ENCODE assay signal across 1 cellular context in the genomic region with DNA sequence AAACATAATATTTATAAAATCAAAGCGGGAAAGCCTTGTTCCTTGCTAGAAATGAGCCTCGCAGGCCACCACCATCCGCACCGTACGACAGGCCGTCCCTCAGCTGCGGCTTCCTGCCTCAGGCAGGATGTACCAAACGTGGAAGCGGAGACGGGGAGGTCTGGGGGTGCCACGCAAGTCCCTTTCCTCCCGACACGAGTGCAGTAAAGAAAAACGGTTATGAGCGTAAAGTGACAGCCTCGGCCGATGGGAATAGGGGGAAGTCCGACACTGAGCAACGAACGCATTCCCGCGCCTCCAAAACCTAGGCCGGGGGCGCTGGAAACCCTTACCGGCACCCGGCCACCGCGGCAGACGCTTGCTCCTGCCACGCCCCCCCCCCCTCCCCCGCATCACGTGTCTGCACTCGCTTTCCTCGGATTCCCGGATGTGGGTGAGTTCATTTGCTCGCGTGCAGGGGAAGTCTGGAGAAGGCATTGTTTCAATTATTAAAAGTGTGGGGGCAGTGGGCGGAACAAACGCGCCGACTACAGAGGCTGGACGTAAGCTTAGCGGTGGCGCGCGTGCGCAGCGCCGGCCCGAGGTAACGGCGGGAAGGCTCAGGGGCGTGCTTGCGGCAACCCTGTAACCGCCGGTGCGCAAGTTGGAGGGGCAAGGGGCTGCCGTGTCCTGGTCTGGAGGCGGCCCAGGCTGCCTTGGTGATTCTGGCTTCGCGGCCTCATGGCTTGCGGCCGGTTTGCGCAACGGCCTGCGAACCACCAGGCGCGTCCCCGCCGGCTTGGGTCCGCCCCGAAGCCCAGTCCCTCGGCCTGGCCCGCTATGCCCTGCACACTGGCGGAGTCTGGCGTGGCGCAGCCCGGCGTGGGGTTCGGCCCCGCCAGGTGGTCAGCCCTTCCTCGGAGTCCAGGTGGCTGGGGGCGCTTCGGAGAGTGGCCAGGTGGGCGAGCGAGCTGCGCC.
TF ChIP-seq lines count a peak whose summit lies in the region.

A gene with protein sequence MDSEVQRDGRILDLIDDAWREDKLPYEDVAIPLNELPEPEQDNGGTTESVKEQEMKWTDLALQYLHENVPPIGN (minus strand): TSS at position 366 of the 957 bp plus-strand sequence. CDS start 3,081 bp downstream, outside the sequence.
A gene (plus strand): TSS at position 438 of the 957 bp plus-strand sequence. CDS start 9,264 bp downstream, outside the sequence.

TF ChIP-seq in HepG2, 621 proteins besides CTCF, POLR2A, EP300 and RAD21 (continued from another document and continues in another):
- TF ChIP-seq, protein P1, sequence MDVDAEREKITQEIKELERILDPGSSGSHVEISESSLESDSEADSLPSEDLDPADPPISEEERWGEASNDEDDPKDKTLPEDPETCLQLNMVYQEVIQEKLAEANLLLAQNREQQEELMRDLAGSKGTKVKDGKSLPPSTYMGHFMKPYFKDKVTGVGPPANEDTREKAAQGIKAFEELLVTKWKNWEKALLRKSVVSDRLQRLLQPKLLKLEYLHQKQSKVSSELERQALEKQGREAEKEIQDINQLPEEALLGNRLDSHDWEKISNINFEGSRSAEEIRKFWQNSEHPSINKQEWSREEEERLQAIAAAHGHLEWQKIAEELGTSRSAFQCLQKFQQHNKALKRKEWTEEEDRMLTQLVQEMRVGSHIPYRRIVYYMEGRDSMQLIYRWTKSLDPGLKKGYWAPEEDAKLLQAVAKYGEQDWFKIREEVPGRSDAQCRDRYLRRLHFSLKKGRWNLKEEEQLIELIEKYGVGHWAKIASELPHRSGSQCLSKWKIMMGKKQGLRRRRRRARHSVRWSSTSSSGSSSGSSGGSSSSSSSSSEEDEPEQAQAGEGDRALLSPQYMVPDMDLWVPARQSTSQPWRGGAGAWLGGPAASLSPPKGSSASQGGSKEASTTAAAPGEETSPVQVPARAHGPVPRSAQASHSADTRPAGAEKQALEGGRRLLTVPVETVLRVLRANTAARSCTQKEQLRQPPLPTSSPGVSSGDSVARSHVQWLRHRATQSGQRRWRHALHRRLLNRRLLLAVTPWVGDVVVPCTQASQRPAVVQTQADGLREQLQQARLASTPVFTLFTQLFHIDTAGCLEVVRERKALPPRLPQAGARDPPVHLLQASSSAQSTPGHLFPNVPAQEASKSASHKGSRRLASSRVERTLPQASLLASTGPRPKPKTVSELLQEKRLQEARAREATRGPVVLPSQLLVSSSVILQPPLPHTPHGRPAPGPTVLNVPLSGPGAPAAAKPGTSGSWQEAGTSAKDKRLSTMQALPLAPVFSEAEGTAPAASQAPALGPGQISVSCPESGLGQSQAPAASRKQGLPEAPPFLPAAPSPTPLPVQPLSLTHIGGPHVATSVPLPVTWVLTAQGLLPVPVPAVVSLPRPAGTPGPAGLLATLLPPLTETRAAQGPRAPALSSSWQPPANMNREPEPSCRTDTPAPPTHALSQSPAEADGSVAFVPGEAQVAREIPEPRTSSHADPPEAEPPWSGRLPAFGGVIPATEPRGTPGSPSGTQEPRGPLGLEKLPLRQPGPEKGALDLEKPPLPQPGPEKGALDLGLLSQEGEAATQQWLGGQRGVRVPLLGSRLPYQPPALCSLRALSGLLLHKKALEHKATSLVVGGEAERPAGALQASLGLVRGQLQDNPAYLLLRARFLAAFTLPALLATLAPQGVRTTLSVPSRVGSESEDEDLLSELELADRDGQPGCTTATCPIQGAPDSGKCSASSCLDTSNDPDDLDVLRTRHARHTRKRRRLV (CRISPR knock-in tag; IDR thresholded peaks at IDR 0.05) = 0 out of 2 replicates have a peak, but pooled peaks have one; percentile 81
- TF ChIP-seq FOXA1 (IDR thresholded peaks at IDR 0.05) (no peak), FOXA1 (CRISPR knock-in tag; IDR thresholded peaks at IDR 0.05) (peak; percentile 61), NFE2 (CRISPR knock-in tag; IDR thresholded peaks at IDR 0.05) (no peak), AKAP8 (CRISPR knock-in tag; IDR thresholded peaks at IDR 0.05) (peak; percentile 58; the same call in 1 of the 2 replicates), SOX5 (CRISPR knock-in tag; IDR thresholded peaks at IDR 0.05; ENCODE audit: borderline replicate concordance) (peak; percentile 95), ZFP36L1 (CRISPR knock-in tag; IDR thresholded peaks at IDR 0.05) (0 out of 2 replicates have a peak, but pooled peaks have one; percentile 46), TBX3 (IDR thresholded peaks at IDR 0.05; ENCODE audit: borderline replicate concordance) (peak; percentile 15; the same call in 1 of the 2 replicates), ZNF773 (CRISPR knock-in tag; IDR thresholded peaks at IDR 0.05; ENCODE audit: borderline replicate concordance) (0 out of 2 replicates have a peak, but pooled peaks have one; percentile 52), THYN1 (CRISPR knock-in tag; IDR thresholded peaks at IDR 0.05; ENCODE audit: borderline replicate concordance, low read depth) (no peak), CBX5 (CRISPR knock-in tag; IDR thresholded peaks at IDR 0.05; ENCODE audit: borderline replicate concordance) (no peak; the same call in 1 of the 2 replicates), ZBTB7A (CRISPR knock-in tag; IDR thresholded peaks at IDR 0.05) (no peak; the same call in 1 of the 2 replicates), IRX3 (CRISPR knock-in tag; IDR thresholded peaks at IDR 0.05; ENCODE audit: borderline replicate concordance, low read depth) (0 out of 2 replicates have a peak, but pooled peaks have one; percentile 29), DR1 (CRISPR knock-in tag; IDR thresholded peaks at IDR 0.05) (peak; percentile 56), ZFP82 (CRISPR knock-in tag; IDR thresholded peaks at IDR 0.05; ENCODE audit: borderline replicate concordance) (peak; percentile 26; the same call in 1 of the 2 replicates), ZNF556 (CRISPR knock-in tag; IDR thresholded peaks at IDR 0.05; ENCODE audit: borderline replicate concordance) (peak; percentile 70; the same call in 1 of the 2 replicates), TAF1 (CRISPR knock-in tag; IDR thresholded peaks at IDR 0.05) (peak; percentile 85), PRPF4 (IDR thresholded peaks at IDR 0.05; ENCODE audit: low read depth, low read length, poor library complexity, severe bottlenecking) (no peak), GTF2F1 (IDR thresholded peaks at IDR 0.05; ENCODE audit: low read length) (no peak), HDAC2 (CRISPR knock-in tag; IDR thresholded peaks at IDR 0.05) (peak; percentile 48), HNRNPK (IDR thresholded peaks at IDR 0.05; ENCODE audit: low read depth, low read length, poor library complexity, severe bottlenecking) (no peak), ZNF256 (CRISPR knock-in tag; conservative IDR thresholded peaks at IDR 0.05) (peak; percentile 21; the same call in 1 of the 2 replicates), SRY (CRISPR knock-in tag; IDR thresholded peaks at IDR 0.05) (peak; percentile 75)
- TF ChIP-seq, protein P2, sequence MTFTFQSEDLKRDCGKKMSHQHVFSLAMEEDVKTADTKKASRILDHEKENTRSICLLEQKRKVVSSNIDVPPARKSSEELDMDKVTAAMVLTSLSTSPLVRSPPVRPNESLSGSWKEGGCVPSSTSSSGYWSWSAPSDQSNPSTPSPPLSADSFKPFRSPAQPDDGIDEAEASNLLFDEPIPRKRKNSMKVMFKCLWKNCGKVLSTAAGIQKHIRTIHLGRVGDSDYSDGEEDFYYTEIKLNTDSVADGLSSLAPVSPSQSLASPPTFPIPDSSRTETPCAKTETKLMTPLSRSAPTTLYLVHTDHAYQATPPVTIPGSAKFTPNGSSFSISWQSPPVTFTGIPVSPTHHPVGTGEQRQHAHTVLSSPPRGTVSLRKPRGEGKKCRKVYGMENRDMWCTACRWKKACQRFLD (CRISPR knock-in tag; IDR thresholded peaks at IDR 0.05; ENCODE audit: borderline replicate concordance) = peak; percentile 66; the same call in 1 of the 2 replicates
- TF ChIP-seq, protein P3, sequence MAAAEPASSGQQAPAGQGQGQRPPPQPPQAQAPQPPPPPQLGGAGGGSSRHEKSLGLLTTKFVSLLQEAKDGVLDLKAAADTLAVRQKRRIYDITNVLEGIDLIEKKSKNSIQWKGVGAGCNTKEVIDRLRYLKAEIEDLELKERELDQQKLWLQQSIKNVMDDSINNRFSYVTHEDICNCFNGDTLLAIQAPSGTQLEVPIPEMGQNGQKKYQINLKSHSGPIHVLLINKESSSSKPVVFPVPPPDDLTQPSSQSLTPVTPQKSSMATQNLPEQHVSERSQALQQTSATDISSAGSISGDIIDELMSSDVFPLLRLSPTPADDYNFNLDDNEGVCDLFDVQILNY (CRISPR knock-in tag; conservative IDR thresholded peaks at IDR 0.05) = peak; percentile 82
- TF ChIP-seq, protein P4, sequence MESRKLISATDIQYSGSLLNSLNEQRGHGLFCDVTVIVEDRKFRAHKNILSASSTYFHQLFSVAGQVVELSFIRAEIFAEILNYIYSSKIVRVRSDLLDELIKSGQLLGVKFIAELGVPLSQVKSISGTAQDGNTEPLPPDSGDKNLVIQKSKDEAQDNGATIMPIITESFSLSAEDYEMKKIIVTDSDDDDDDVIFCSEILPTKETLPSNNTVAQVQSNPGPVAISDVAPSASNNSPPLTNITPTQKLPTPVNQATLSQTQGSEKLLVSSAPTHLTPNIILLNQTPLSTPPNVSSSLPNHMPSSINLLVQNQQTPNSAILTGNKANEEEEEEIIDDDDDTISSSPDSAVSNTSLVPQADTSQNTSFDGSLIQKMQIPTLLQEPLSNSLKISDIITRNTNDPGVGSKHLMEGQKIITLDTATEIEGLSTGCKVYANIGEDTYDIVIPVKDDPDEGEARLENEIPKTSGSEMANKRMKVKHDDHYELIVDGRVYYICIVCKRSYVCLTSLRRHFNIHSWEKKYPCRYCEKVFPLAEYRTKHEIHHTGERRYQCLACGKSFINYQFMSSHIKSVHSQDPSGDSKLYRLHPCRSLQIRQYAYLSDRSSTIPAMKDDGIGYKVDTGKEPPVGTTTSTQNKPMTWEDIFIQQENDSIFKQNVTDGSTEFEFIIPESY (CRISPR knock-in tag; IDR thresholded peaks at IDR 0.05) = no peak
- TF ChIP-seq, protein P5, sequence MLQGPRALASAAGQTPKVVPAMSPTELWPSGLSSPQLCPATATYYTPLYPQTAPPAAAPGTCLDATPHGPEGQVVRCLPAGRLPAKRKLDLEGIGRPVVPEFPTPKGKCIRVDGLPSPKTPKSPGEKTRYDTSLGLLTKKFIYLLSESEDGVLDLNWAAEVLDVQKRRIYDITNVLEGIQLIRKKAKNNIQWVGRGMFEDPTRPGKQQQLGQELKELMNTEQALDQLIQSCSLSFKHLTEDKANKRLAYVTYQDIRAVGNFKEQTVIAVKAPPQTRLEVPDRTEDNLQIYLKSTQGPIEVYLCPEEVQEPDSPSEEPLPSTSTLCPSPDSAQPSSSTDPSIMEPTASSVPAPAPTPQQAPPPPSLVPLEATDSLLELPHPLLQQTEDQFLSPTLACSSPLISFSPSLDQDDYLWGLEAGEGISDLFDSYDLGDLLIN (CRISPR knock-in tag; IDR thresholded peaks at IDR 0.05; ENCODE audit: borderline replicate concordance) = 0 out of 2 replicates have a peak, but pooled peaks have one; percentile 50
- TF ChIP-seq, protein P6, sequence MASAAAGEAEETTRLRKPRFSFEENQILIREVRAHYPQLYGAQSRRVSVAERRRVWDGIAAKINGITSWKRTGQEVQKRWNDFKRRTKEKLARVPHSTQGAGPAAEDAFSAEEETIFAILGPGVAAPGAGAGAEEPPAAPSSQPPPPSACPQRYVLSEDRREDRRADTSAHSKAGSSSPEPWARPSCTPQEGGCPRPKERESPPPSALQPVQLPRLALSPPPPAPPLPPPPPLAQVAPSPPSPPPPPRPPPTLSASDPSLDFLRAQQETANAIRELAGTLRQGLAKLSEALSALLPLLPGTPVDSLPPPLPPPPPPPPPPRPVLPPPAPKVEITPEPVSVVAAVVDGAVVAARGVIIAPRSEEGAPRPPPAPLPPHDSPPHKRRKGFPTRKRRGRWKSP (CRISPR knock-in tag; IDR thresholded peaks at IDR 0.05) = peak; percentile 93
- TF ChIP-seq, protein P7, sequence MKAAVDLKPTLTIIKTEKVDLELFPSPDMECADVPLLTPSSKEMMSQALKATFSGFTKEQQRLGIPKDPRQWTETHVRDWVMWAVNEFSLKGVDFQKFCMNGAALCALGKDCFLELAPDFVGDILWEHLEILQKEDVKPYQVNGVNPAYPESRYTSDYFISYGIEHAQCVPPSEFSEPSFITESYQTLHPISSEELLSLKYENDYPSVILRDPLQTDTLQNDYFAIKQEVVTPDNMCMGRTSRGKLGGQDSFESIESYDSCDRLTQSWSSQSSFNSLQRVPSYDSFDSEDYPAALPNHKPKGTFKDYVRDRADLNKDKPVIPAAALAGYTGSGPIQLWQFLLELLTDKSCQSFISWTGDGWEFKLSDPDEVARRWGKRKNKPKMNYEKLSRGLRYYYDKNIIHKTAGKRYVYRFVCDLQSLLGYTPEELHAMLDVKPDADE (CRISPR knock-in tag; IDR thresholded peaks at IDR 0.05) = 0 out of 2 replicates have a peak, but pooled peaks have one; percentile 73
- TF ChIP-seq, protein P8, sequence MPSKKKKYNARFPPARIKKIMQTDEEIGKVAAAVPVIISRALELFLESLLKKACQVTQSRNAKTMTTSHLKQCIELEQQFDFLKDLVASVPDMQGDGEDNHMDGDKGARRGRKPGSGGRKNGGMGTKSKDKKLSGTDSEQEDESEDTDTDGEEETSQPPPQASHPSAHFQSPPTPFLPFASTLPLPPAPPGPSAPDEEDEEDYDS (CRISPR knock-in tag; IDR thresholded peaks at IDR 0.05) = peak; percentile 30
- TF ChIP-seq, protein P9, sequence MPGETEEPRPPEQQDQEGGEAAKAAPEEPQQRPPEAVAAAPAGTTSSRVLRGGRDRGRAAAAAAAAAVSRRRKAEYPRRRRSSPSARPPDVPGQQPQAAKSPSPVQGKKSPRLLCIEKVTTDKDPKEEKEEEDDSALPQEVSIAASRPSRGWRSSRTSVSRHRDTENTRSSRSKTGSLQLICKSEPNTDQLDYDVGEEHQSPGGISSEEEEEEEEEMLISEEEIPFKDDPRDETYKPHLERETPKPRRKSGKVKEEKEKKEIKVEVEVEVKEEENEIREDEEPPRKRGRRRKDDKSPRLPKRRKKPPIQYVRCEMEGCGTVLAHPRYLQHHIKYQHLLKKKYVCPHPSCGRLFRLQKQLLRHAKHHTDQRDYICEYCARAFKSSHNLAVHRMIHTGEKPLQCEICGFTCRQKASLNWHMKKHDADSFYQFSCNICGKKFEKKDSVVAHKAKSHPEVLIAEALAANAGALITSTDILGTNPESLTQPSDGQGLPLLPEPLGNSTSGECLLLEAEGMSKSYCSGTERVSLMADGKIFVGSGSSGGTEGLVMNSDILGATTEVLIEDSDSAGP (CRISPR knock-in tag; IDR thresholded peaks at IDR 0.05; ENCODE audit: borderline replicate concordance) = peak; percentile 83
